10 cellular contexts compared by ENCODE assay signal in the genomic region with DNA sequence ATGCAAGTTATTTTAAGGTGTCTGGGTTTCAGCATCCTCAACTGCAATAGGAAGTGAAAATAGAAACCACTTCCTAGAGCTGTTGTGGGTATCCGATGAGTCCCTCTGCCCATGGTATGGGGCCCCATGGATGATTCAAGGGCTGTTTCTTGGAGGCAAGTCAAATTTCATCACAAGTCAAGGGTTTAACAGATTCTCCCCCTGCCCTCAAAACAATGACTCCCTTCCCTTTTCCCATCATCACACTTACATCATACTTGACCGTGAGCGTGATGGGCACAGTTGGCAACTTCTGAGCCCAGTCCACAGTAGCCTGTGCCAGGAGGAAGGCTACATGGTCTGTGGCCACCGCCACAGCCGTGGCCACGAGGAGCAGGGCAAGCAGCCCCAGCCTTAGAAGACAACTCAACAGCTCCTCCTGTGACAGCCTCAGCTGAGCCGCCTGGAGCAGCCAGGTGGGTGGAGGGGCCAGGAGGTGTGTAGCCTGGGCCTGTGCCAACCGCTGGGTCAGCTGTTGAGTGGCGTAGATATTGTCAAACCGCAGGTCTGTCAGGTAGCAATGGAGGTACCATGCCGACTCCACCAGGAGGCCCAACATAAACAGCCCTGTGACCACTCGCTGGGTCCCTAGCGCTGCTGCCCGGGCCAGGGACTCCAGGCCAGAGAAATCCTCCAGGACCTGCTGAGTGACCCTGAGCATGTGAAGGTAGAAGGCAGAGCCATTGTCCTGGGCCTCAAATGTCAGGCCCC. TPM values are rescaled to one million over a fixed set of nuclear protein-coding genes. Genes with fewer than 3 reads are reported as not detected.
DNase-seq lines count a peak whose midpoint lies in the region; ATAC-seq and TF ChIP-seq lines count a peak whose summit lies in the region.
"Had no signal": no experiment of that assay in that cellular context is flagged by ENCODE, and none has a peak within 500 bp of the region (broad histone marks: within the 10 kb centered on the region; RNA-seq: fewer than 3 reads in every experiment).

No MANE protein-coding gene starts in this region.

- H3K4me3 ChIP-seq in skeletal muscle cell (ENCODE audit: low read depth, low read length) (no peak overlapping the region), brain microvascular endothelial cell (ENCODE audit: low read depth, low read length) (no peak overlapping the region)

- H3K4me1 Mint-ChIP-seq in activated T-helper 1 cell treated with anti-CD3 and anti-CD28 coated beads, Interleukin-12 subunit alpha, Interleukin-12 subunit beta, Interleukin-2, Interleukin-4 antibody, amounts not matched to agents 30 ng/mL and 10 ng/mL and 1 ng/mL, durations not matched to agents 14 hours and 24 hours and 36 hours (ENCODE audit: low read depth) = peaks cover 11% of the 10 kb centered on the region

- no peaks in the 10 kb centered on the region for H3K27me3 ChIP-seq in brain microvascular endothelial cell (replicated peaks)

- ATAC-seq in GM18498 (IDR thresholded peaks at IDR 0.05; ENCODE audit: unreplicated experiment) (peak; percentile 54), HG03108 (IDR thresholded peaks at IDR 0.05; ENCODE audit: unreplicated experiment) (no peak)

- H3K36me3 ChIP-seq in brain microvascular endothelial cell (replicated peaks) = no peaks in the 10 kb centered on the region

- no peaks in the 10 kb centered on the region for H3K36me3 Mint-ChIP-seq in activated T-helper 1 cell treated with anti-CD3 and anti-CD28 coated beads, Interleukin-12 subunit alpha, Interleukin-12 subunit beta, Interleukin-2, Interleukin-4 antibody, amounts not matched to agents 30 ng/mL and 10 ng/mL and 1 ng/mL, durations not matched to agents 14 hours and 24 hours and 36 hours (ENCODE audit: low read depth)

- peak overlapping the region; percentile 96 for H3K27ac Mint-ChIP-seq in activated T-helper 1 cell treated with anti-CD3 and anti-CD28 coated beads, Interleukin-12 subunit alpha, Interleukin-12 subunit beta, Interleukin-2, Interleukin-4 antibody, amounts not matched to agents 30 ng/mL and 10 ng/mL and 1 ng/mL, durations not matched to agents 14 hours and 24 hours and 36 hours

- peaks cover 5% of the 10 kb centered on the region for H3K27me3 Mint-ChIP-seq in activated T-helper 1 cell treated with anti-CD3 and anti-CD28 coated beads, Interleukin-12 subunit alpha, Interleukin-12 subunit beta, Interleukin-2, Interleukin-4 antibody, amounts not matched to agents 30 ng/mL and 10 ng/mL and 1 ng/mL, durations not matched to agents 14 hours and 24 hours and 36 hours (ENCODE audit: insufficient read depth)

- H3K27ac ChIP-seq in brain microvascular endothelial cell = no peak overlapping the region

- intact Hi-C loops in activated T-helper 1 cell treated with anti-CD3 and anti-CD28 coated beads, Interleukin-12 subunit alpha, Interleukin-12 subunit beta, Interleukin-2, Interleukin-4 antibody, amounts not matched to agents 30 ng/mL and 10 ng/mL and 1 ng/mL, durations not matched to agents 14 hours and 24 hours and 36 hours (cut with micrococcal nuclease) = loop anchor here (1.0 to 2.0 kb wide), 6 partner anchors 8 to 144 kb away; a partner anchor contains a TSS

- in situ Hi-C loops in brain microvascular endothelial cell (cut with HindIII; ENCODE audit: low pct_ligation_motif_present, low sequenced_read_pairs) = no loop called here

- no peak for TF ChIP-seq CTCF in brain microvascular endothelial cell (IDR thresholded peaks at IDR 0.05; ENCODE audit: low read depth, low read length, missing control alignments)

- peak; percentile 32 for DNase-seq in LHCN-M2 (ENCODE audit: low read depth)
- peak; percentile 41 for DNase-seq in activated T-helper 1 cell treated with anti-CD3 and anti-CD28 coated beads, Interleukin-12 subunit alpha, Interleukin-12 subunit beta, Interleukin-2, Interleukin-4 antibody, amounts not matched to agents 30 ng/mL and 10 ng/mL and 1 ng/mL, durations not matched to agents 14 hours and 24 hours and 36 hours (ENCODE audit: low spot score)
- peak; percentile 49 for DNase-seq in skeletal muscle cell (ENCODE audit: low read depth)
- no peak for DNase-seq in NCI-H748 treated with DMSO at 0.1 percent for 48 hours (lab: John Stamatoyannopoulos, UW)
- DNase-seq in brain microvascular endothelial cell = no peak
- no peak for DNase-seq in NCI-H82 treated with DMSO at 0.1 percent for 48 hours (lab: John Stamatoyannopoulos, UW; ENCODE audit: unreplicated experiment)
- DNase-seq: NCI-H82 had no signal

- no peaks in the 10 kb centered on the region for H3K9me3 Mint-ChIP-seq in activated T-helper 1 cell treated with anti-CD3 and anti-CD28 coated beads, Interleukin-12 subunit alpha, Interleukin-12 subunit beta, Interleukin-2, Interleukin-4 antibody, amounts not matched to agents 30 ng/mL and 10 ng/mL and 1 ng/mL, durations not matched to agents 14 hours and 24 hours and 36 hours

- peak overlapping the region; percentile 68 for H3K4me3 Mint-ChIP-seq in activated T-helper 1 cell treated with anti-CD3 and anti-CD28 coated beads, Interleukin-12 subunit alpha, Interleukin-12 subunit beta, Interleukin-2, Interleukin-4 antibody, amounts not matched to agents 30 ng/mL and 10 ng/mL and 1 ng/mL, durations not matched to agents 14 hours and 24 hours and 36 hours

RNA-seq across cellular contexts. Expression of a gene that starts 5.2 kb away (rescaled TPM):
- total RNA-seq in LHCN-M2 (2014; rRNA removed) = not detected in 2 replicates
- not detected for polyA plus RNA-seq in LHCN-M2 (2012)
- total RNA-seq in activated T-helper 1 cell treated with anti-CD3 and anti-CD28 coated beads, Interleukin-12 subunit alpha, Interleukin-12 subunit beta, Interleukin-2, Interleukin-4 antibody, amounts not matched to agents 30 ng/mL and 10 ng/mL and 1 ng/mL, durations not matched to agents 14 hours and 24 hours and 36 hours = 0.26 and 0.47 TPM in 2 replicates
- total RNA-seq: epithelial cell of proximal tubule had no signal

RNA-seq across cellular contexts. Expression of a gene that starts 31.9 kb away (rescaled TPM):
- total RNA-seq in LHCN-M2 (2014; rRNA removed) = 0.11 TPM in 1 of 2 replicates, not detected in the other
- 0.04 TPM for polyA plus RNA-seq in LHCN-M2 (2012)
- 1.2 and 1.7 TPM in 2 replicates for total RNA-seq in activated T-helper 1 cell treated with anti-CD3 and anti-CD28 coated beads, Interleukin-12 subunit alpha, Interleukin-12 subunit beta, Interleukin-2, Interleukin-4 antibody, amounts not matched to agents 30 ng/mL and 10 ng/mL and 1 ng/mL, durations not matched to agents 14 hours and 24 hours and 36 hours

Comparison
In these comparisons a context has a peak if more than half of its experiments do, and no peak if none do; other contexts are left out.
1. DNase-seq: peak in LHCN-M2 (single experiment), activated T-helper 1 cell treated with anti-CD3 and anti-CD28 coated beads, Interleukin-12 subunit alpha, Interleukin-12 subunit beta, Interleukin-2, Interleukin-4 antibody, amounts not matched to agents 30 ng/mL and 10 ng/mL and 1 ng/mL, durations not matched to agents 14 hours and 24 hours and 36 hours (single experiment) and skeletal muscle cell (single experiment); none in NCI-H748 treated with DMSO at 0.1 percent for 48 hours (single experiment), brain microvascular endothelial cell (single experiment) and NCI-H82 treated with DMSO at 0.1 percent for 48 hours (single experiment).